Comparison of ENCODE assay signal across 1 cellular context in genomic region chr19:39351537-39352037, GRCh38.
TF ChIP-seq lines count a peak whose summit lies in the region.

No MANE protein-coding gene starts in this region.

TF ChIP-seq in IMR-90, 13 proteins besides CTCF, POLR2A, EP300 and RAD21:
- TF ChIP-seq RFX5 (IDR thresholded peaks at IDR 0.05; ENCODE audit: low read depth, low read length) (peak; percentile 80; the same call in 1 of the 2 replicates), MXI1 (IDR thresholded peaks at IDR 0.05; ENCODE audit: borderline replicate concordance, low read depth, low read length) (no peak), CHD1 (IDR thresholded peaks at IDR 0.05; ENCODE audit: low read depth, low read length) (no peak), SMC3 (IDR thresholded peaks at IDR 0.05; ENCODE audit: low read depth, low read length) (no peak)
